In the genomic region with DNA sequence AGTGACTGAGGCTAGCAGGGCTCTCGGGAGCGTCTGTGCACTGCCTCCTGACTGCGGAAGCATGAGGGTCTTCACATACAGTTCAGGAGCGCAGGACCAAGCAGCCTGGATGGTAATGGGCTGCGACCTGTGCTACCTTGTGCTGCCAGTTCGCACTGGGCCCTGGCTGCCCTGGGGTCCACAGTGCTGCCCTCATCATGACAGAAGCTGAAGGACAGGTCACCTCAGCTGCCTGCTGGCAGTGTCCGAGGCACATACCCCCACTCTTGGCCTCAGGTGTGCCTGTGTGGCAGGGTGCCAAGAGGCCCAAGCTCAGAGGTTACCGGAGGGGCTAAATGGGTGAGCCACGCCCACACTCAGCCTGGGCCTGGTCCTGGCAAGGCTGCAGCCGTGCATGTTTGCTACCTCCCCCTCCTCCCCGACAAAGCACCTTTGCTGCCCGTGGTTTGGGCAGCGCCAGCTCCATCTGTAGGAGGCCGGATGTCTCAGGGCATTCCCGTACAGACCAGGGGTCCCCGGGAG, we compare ENCODE assay signal across 9 cellular contexts. TPM values are rescaled to one million over a fixed set of nuclear protein-coding genes. Genes with fewer than 3 reads are reported as not detected.
A peak's percentile ranks its signal among the peaks of the same experiment; 100 is the strongest.
DNase-seq lines count a peak whose midpoint lies in the region; ATAC-seq and TF ChIP-seq lines count a peak whose summit lies in the region.
"Had no signal": no experiment of that assay in that cellular context is flagged by ENCODE, and none has a peak within 500 bp of the region (broad histone marks: within the 10 kb centered on the region; RNA-seq: fewer than 3 reads in every experiment).

No MANE protein-coding gene starts in this region.

- H2AFZ ChIP-seq in OCI-LY7 (ENCODE audit: low read length): no peak overlapping the region

- DNase-seq in activated naive CD4-positive, alpha-beta T cell treated with Interleukin-2 at 50 U/mL for 16 hours: no peak
- DNase-seq in OCI-LY7 (ENCODE audit: low spot score): no peak
- DNase-seq in left ventricle myocardium superior: peak; percentile 45
- no peak for DNase-seq in type B pancreatic cell (ENCODE audit: extremely low spot score, unreplicated experiment)
- no peak for DNase-seq in stimulated activated CD4-positive, alpha-beta T cell treated with anti-CD3 and anti-CD28 coated beads, Interleukin-15, amount 100 ng/mL, for 24 hours
- DNase-seq in midbrain (lab: John Stamatoyannopoulos, UW): no peak

- no peak overlapping the region for H3K27ac ChIP-seq in OCI-LY7 (ENCODE audit: low read depth, low read length, poor library complexity, severe bottlenecking)
- H3K27ac ChIP-seq: epithelial cell of prostate had no signal

- no peak overlapping the region for H3K27ac Mint-ChIP-seq in activated naive CD4-positive, alpha-beta T cell treated with anti-CD3 and anti-CD28 coated beads, Interleukin-2, amount 50 U/mL, for 24 hours
- peak overlapping the region; percentile 80 for H3K27ac Mint-ChIP-seq in type B pancreatic cell

- no peaks in the 10 kb centered on the region for H3K9me3 ChIP-seq in OCI-LY7 (ENCODE audit: low read length)

- CTCF ChIA-PET in OCI-LY7 (lab: Charles Lee; ENCODE audit: unreplicated experiment): interaction anchor here (0.9 kb wide), 1 partner anchor 14 kb away, joined by 4 read pairs; no protein-coding TSS in a partner anchor

- no TSS peak for BruUV-seq in OCI-LY7 (replicated peaks; lab: Mats Ljungman, UMichigan)

- H3K9me2 ChIP-seq in OCI-LY7 (ENCODE audit: insufficient read depth, low read length): no peaks in the 10 kb centered on the region

- peak overlapping the region; percentile 63 for H3K4me3 Mint-ChIP-seq in activated naive CD4-positive, alpha-beta T cell treated with anti-CD3 and anti-CD28 coated beads, Interleukin-2, amount 50 U/mL, for 24 hours
- H3K4me3 Mint-ChIP-seq in type B pancreatic cell: peak overlapping the region; percentile 88

- POLR2A ChIA-PET in OCI-LY7 (lab: Charles Lee): interaction anchor here (0.5 to 0.7 kb wide), 2 partner anchors 363 to 971 kb away, joined by 3 read pairs; no protein-coding TSS in a partner anchor

- peaks cover 39% of the 10 kb centered on the region for H3K4me1 ChIP-seq in OCI-LY7 (ENCODE audit: insufficient read depth, low read length, poor library complexity, severe bottlenecking)

- peaks cover 24% of the 10 kb centered on the region for H3K36me3 ChIP-seq in OCI-LY7 (ENCODE audit: insufficient read depth, low read length)

- TF ChIP-seq CTCF in OCI-LY7 (conservative IDR thresholded peaks at IDR 0.05; ENCODE audit: low read length) (0 out of 2 replicates have a peak, but pooled peaks have one; percentile 40), type B pancreatic cell (conservative IDR thresholded peaks at IDR 0.05) (peak; percentile 45)

- peaks cover 37% of the 10 kb centered on the region for H3K4me1 Mint-ChIP-seq in activated naive CD4-positive, alpha-beta T cell treated with anti-CD3 and anti-CD28 coated beads, Interleukin-2, amount 50 U/mL, for 24 hours
- peaks cover 22% of the 10 kb centered on the region for H3K4me1 Mint-ChIP-seq in type B pancreatic cell (ENCODE audit: unreplicated experiment)

- no peak for ATAC-seq in left ventricle myocardium superior
- no peak for ATAC-seq in HG03342 (IDR thresholded peaks at IDR 0.05; ENCODE audit: unreplicated experiment)

- H3K79me2 ChIP-seq in OCI-LY7 (ENCODE audit: insufficient read depth, low read depth, low read length): peaks cover 17% of the 10 kb centered on the region

- no peaks in the 10 kb centered on the region for H3K27me3 Mint-ChIP-seq in activated naive CD4-positive, alpha-beta T cell treated with anti-CD3 and anti-CD28 coated beads, Interleukin-2, amount 50 U/mL, for 24 hours
- peaks cover 3% of the 10 kb centered on the region for H3K27me3 Mint-ChIP-seq in type B pancreatic cell

- intact Hi-C loops in OCI-LY7 (cut with micrococcal nuclease; ENCODE audit: unreplicated experiment): no loop called here
- intact Hi-C loops in left ventricle myocardium superior (cut with micrococcal nuclease): no loop called here

- H3K36me3 Mint-ChIP-seq in activated naive CD4-positive, alpha-beta T cell treated with anti-CD3 and anti-CD28 coated beads, Interleukin-2, amount 50 U/mL, for 24 hours: no peaks in the 10 kb centered on the region
- H3K36me3 Mint-ChIP-seq in type B pancreatic cell: peaks cover 3% of the 10 kb centered on the region

- no peaks in the 10 kb centered on the region for H3K9me3 Mint-ChIP-seq in activated naive CD4-positive, alpha-beta T cell treated with anti-CD3 and anti-CD28 coated beads, Interleukin-2, amount 50 U/mL, for 24 hours
- no peaks in the 10 kb centered on the region for H3K9me3 Mint-ChIP-seq in type B pancreatic cell

- no peak overlapping the region for H3K4me2 ChIP-seq in OCI-LY7 (ENCODE audit: low read length)

- H3K4me3 ChIP-seq in OCI-LY7 (ENCODE audit: low read depth, low read length, poor library complexity, severe bottlenecking): no peak overlapping the region

- peaks cover 5% of the 10 kb centered on the region; the same call in 1 of the 2 replicates for H4K20me1 ChIP-seq in OCI-LY7 (ENCODE audit: insufficient read depth, low read length)

RNA-seq across cellular contexts. Expression of a gene that starts 4.4 kb away (rescaled TPM):
- total RNA-seq in OCI-LY7 (2014; rRNA removed; shearing (Covaris generic)): 37.5 and 41.8 TPM in 2 replicates
- 27.8 and 28.2 TPM in 2 replicates for total RNA-seq in OCI-LY7 (2022)
- 8.0 TPM for total RNA-seq in left ventricle myocardium superior
- 23.5 and 25.4 TPM in 2 replicates for total RNA-seq in type B pancreatic cell (ENCODE audit: low replicate concordance)

RNA-seq across cellular contexts. Expression of a gene that starts 4.5 kb away (rescaled TPM):
- 35.0 and 44.2 TPM in 2 replicates for total RNA-seq in OCI-LY7 (2014; rRNA removed; shearing (Covaris generic))
- 25.2 and 29.8 TPM in 2 replicates for total RNA-seq in OCI-LY7 (2022)
- 36.4 TPM for total RNA-seq in left ventricle myocardium superior
- total RNA-seq in type B pancreatic cell (ENCODE audit: low replicate concordance): 32.4 and 46.2 TPM in 2 replicates
